Comparison of ENCODE assay signal across 15 cellular contexts in the genomic region with DNA sequence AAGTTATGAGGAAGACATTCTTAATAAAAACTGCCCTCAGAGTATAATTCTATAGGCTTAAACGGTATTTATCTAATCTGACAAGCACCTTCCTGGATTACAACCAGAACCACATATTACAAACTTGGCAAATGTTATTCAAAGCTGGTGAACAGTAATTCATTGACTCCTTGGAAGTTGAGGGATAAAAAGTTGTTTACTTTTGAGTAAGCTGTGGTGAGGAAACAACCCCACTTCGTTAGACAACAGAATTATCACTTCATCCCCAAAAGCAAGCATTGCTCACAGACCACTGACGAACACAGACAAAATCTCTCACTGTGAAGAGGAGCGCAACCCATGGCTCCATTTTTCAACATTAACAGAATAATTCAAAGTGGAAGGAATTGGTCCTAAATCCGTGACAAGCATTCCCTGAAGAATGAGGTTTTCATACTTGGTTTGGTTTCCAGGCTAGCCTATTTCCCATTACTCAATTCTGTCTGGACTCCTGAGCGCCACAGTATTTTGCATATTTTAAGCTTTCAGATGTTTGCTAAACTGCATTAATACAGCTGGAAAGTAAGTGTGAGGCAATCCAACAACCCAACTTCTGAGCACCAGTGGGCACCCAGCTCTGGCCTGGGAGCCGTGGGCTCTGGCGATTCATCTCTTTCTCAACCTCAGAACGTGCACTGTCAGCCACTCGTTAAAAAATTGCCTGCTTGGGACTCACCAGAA. TPM values are rescaled to one million over a fixed set of nuclear protein-coding genes. Genes with fewer than 3 reads are reported as not detected.
DNase-seq lines count a peak whose midpoint lies in the region; ATAC-seq, FAIRE-seq and TF ChIP-seq lines count a peak whose summit lies in the region.
"Had no signal": no experiment of that assay in that cellular context is flagged by ENCODE, and none has a peak within 500 bp of the region (broad histone marks: within the 10 kb centered on the region; RNA-seq: fewer than 3 reads in every experiment).

No MANE protein-coding gene starts in this region.

- peaks cover 2% of the 10 kb centered on the region for H3K27me3 Mint-ChIP-seq in activated CD4-positive, alpha-beta T cell treated with anti-CD3 and anti-CD28 coated beads for 36 hours

- POLR2A ChIA-PET in activated CD4-positive, alpha-beta T cell treated with anti-CD3 and anti-CD28 coated beads for 36 hours (lab: Charles Lee), result interaction anchor here (0.7 to 1.7 kb wide), 2 partner anchors 11 to 23 kb away, joined by 3 to 5 read pairs; no protein-coding TSS in a partner anchor

- no peak overlapping the region for H3K4me3 ChIP-seq in astrocyte of the spinal cord (ENCODE audit: low read depth, low read length)
- H3K4me3 ChIP-seq: mucosa of descending colon had no signal

- in situ Hi-C loops in astrocyte of the spinal cord (cut with HindIII; ENCODE audit: low sequenced_read_pairs), result no loop called here

- H3K36me3 Mint-ChIP-seq in activated CD4-positive, alpha-beta T cell treated with anti-CD3 and anti-CD28 coated beads for 36 hours (ENCODE audit: low read depth), result peaks cover 10% of the 10 kb centered on the region

- intact Hi-C loops in activated CD4-positive, alpha-beta T cell treated with anti-CD3 and anti-CD28 coated beads for 36 hours (cut with DNase I, micrococcal nuclease), result no loop called here

- no peak for DNase-seq in activated CD4-positive, alpha-beta T cell treated with anti-CD3 and anti-CD28 coated beads for 36 hours
- DNase-seq in activated CD4-positive, alpha-beta T cell treated with anti-CD3 and anti-CD28 coated beads, Interleukin-2, amount 50 U/mL, for 4 hours, result no peak
- DNase-seq in M059J (ENCODE audit: low read depth) (peak; percentile 22), astrocyte of the spinal cord (ENCODE audit: low read depth, low spot score) (peak; percentile 50), renal cortical epithelial cell (ENCODE audit: low read depth) (peak; percentile 42), GM19239 (ENCODE audit: insufficient read length, low spot score) (no peak), NCI-H2227 treated with DMSO at 0.1 percent for 48 hours (lab: John Stamatoyannopoulos, UW) (no peak)
- DNase-seq: erythroblast; mucosa of descending colon; NCI-H1092 treated with DMSO at 0.1 percent for 48 hours; NCI-H510A; stimulated activated CD4-positive, alpha-beta T cell treated with anti-CD3 and anti-CD28 coated beads, Interleukin-4, amount 100 ng/mL, for 4 hours had no signal

- H3K4me3 Mint-ChIP-seq in activated CD4-positive, alpha-beta T cell treated with anti-CD3 and anti-CD28 coated beads for 36 hours, result peak overlapping the region; percentile 51

- peaks cover 75% of the 10 kb centered on the region for H3K4me1 Mint-ChIP-seq in activated CD4-positive, alpha-beta T cell treated with anti-CD3 and anti-CD28 coated beads for 36 hours

- no peak for TF ChIP-seq CTCF in astrocyte of the spinal cord (IDR thresholded peaks at IDR 0.05; ENCODE audit: low read depth, low read length)

- peak overlapping the region; percentile 86 for H3K27ac Mint-ChIP-seq in activated CD4-positive, alpha-beta T cell treated with anti-CD3 and anti-CD28 coated beads for 36 hours

- no peak for ATAC-seq in activated CD4-positive, alpha-beta T cell treated with anti-CD3 and anti-CD28 coated beads for 36 hours
- ATAC-seq in HG03280 (IDR thresholded peaks at IDR 0.05; ENCODE audit: unreplicated experiment), result no peak
- ATAC-seq: mucosa of descending colon had no signal

- CTCF ChIA-PET in activated CD4-positive, alpha-beta T cell treated with anti-CD3 and anti-CD28 coated beads for 36 hours (lab: Charles Lee), result interaction anchor here (0.6 to 3.4 kb wide), 13 partner anchors 8 to 214 kb away, joined by 3 to 21 read pairs (median 4); no protein-coding TSS in a partner anchor

- no peaks in the 10 kb centered on the region for H3K9me3 Mint-ChIP-seq in activated CD4-positive, alpha-beta T cell treated with anti-CD3 and anti-CD28 coated beads for 36 hours (ENCODE audit: low read depth)

- no peak for FAIRE-seq in GM19239 (lab: Jason Lieb, UNC)
- FAIRE-seq: HTR-8/SVneo, TTC549 had no signal

RNA-seq across cellular contexts. Expression of a gene that starts 32.6 kb away (rescaled TPM):
- total RNA-seq in activated CD4-positive, alpha-beta T cell treated with anti-CD3 and anti-CD28 coated beads for 36 hours, result 10 to 100 TPM; 19.1 to 22.7 TPM
- total RNA-seq in M059J (2014; rRNA removed; shearing (Covaris generic)), result 4.8 and 10.0 TPM in 2 replicates
- 6.6 and 12.7 TPM in 2 replicates for total RNA-seq in renal cortical epithelial cell

Comparison
In these comparisons a context has a peak if more than half of its experiments do, and no peak if none do; other contexts are left out.
1. DNase-seq: peak in M059J (single experiment), astrocyte of the spinal cord (single experiment) and renal cortical epithelial cell (single experiment); none in activated CD4-positive, alpha-beta T cell treated with anti-CD3 and anti-CD28 coated beads for 36 hours (single experiment), activated CD4-positive, alpha-beta T cell treated with anti-CD3 and anti-CD28 coated beads, Interleukin-2, amount 50 U/mL, for 4 hours (0 of 2), GM19239 (single experiment) and NCI-H2227 treated with DMSO at 0.1 percent for 48 hours (single experiment).